Comparison of ENCODE assay signal across 1 cellular context in the genomic region with DNA sequence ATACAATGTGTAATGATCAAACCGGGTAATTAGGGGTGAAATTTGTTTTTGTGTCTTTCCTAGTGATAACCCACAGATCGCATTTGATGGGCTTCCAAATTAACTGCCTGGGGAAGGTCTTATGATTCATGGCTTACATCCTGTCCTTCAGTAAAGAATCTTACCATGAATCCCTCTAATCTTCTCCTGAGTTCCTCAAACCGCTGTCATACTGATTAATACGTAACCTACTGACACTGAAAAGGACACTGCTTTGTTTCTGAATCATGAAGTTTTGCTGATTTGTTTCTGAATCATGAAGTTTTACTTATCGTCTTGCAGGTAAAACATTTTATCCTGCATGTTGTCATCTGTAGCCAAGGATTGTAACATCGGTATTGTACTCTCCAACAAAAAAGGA.
TF ChIP-seq lines count a peak whose summit lies in the region.

No MANE protein-coding gene starts in this region.

TF ChIP-seq in HCT116, 20 proteins besides CTCF, POLR2A, EP300 and RAD21:
- TF ChIP-seq, protein P1, sequence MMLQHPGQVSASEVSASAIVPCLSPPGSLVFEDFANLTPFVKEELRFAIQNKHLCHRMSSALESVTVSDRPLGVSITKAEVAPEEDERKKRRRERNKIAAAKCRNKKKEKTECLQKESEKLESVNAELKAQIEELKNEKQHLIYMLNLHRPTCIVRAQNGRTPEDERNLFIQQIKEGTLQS (IDR thresholded peaks at IDR 0.05) = no peak
- TF ChIP-seq CEBPB (IDR thresholded peaks at IDR 0.05; ENCODE audit: low read depth) (no peak), REST (IDR thresholded peaks at IDR 0.05; ENCODE audit: low read depth) (no peak)
TF ChIP-seq in HCT116: peak in this region for 0.
